In the genomic region with DNA sequence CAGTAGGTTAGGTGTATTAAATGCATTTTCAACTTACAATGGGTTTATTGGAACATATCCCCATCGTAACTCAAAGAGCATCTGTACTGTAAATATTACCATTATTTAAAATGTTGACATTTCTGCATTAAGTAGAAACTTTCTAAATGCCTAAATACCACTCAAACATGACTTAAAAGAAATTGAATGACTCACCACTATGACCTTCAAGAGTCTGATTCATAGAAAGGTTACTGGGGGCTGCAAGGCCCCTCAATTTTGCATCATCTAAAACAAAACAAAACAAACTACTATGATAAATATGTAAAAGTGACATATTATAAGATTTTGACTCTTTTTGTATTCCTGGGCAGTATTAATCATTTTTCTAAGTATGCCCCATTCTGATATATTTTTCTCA, we compare ENCODE assay signal across 19 cellular contexts.
A peak's percentile ranks its signal among the peaks of the same experiment; 100 is the strongest.
DNase-seq lines count a peak whose midpoint lies in the region; ATAC-seq and TF ChIP-seq lines count a peak whose summit lies in the region.
"Had no signal": no experiment of that assay in that cellular context is flagged by ENCODE, and none has a peak within 500 bp of the region (broad histone marks: within the 10 kb centered on the region; RNA-seq: fewer than 3 reads in every experiment).

No MANE protein-coding gene starts in this region.

- H3K4me3 ChIP-seq in fibroblast of mammary gland (ENCODE audit: control insufficient read depth, low read depth, low read length) = no peak overlapping the region

- no peak for TF ChIP-seq CTCF in fibroblast of mammary gland (conservative IDR thresholded peaks at IDR 0.05; ENCODE audit: control insufficient read depth, insufficient read depth, low read depth, low read length)

- no peak overlapping the region for H3K27ac Mint-ChIP-seq in stimulated activated naive CD8-positive, alpha-beta T cell treated with anti-CD3 and anti-CD28 coated beads, Interleukin-15, amount 100 ng/mL, for 72 hours
- H3K27ac Mint-ChIP-seq in stimulated activated effector memory CD8-positive, alpha-beta T cell treated with anti-CD3 and anti-CD28 coated beads, Interleukin-12 subunit alpha, Interleukin-12 subunit beta, amount 100 ng/mL, for 72 hours = no peak overlapping the region
- H3K27ac Mint-ChIP-seq: B cell; CD4-positive, alpha-beta T cell had no signal

- H3K9me3 Mint-ChIP-seq in stimulated activated naive CD8-positive, alpha-beta T cell treated with anti-CD3 and anti-CD28 coated beads, Interleukin-15, amount 100 ng/mL, for 72 hours = no peaks in the 10 kb centered on the region
- H3K9me3 Mint-ChIP-seq in stimulated activated effector memory CD8-positive, alpha-beta T cell treated with anti-CD3 and anti-CD28 coated beads, Interleukin-12 subunit alpha, Interleukin-12 subunit beta, amount 100 ng/mL, for 72 hours = no peaks in the 10 kb centered on the region
- H3K9me3 Mint-ChIP-seq: CD4-positive, alpha-beta T cell had no signal

- H3K36me3 Mint-ChIP-seq in stimulated activated effector memory CD8-positive, alpha-beta T cell treated with anti-CD3 and anti-CD28 coated beads, Interleukin-12 subunit alpha, Interleukin-12 subunit beta, amount 100 ng/mL, for 72 hours = peaks cover 31% of the 10 kb centered on the region

- peak; percentile 46 for ATAC-seq in stimulated activated naive CD8-positive, alpha-beta T cell treated with anti-CD3 and anti-CD28 coated beads, Interleukin-15, Interleukin-2, amounts not matched to agents 100 U/mL and 50 U/mL, for 24 hours
- ATAC-seq in stimulated activated naive CD8-positive, alpha-beta T cell treated with anti-CD3 and anti-CD28 coated beads, Interleukin-15, amount 100 ng/mL, for 72 hours = no peak
- peak; percentile 38; the same call in 1 of the 3 replicates for ATAC-seq in SK-N-SH treated with all-trans-retinoic acid at 6 μM for 48 hours
- no peak for ATAC-seq in stimulated activated effector memory CD8-positive, alpha-beta T cell treated with anti-CD3 and anti-CD28 coated beads, Interleukin-12 subunit alpha, Interleukin-12 subunit beta, amount 100 ng/mL, for 72 hours
- ATAC-seq: Panc1 had no signal

- no peak overlapping the region for H3K4me3 Mint-ChIP-seq in stimulated activated naive CD8-positive, alpha-beta T cell treated with anti-CD3 and anti-CD28 coated beads, Interleukin-15, amount 100 ng/mL, for 72 hours
- no peak overlapping the region for H3K4me3 Mint-ChIP-seq in stimulated activated effector memory CD8-positive, alpha-beta T cell treated with anti-CD3 and anti-CD28 coated beads, Interleukin-12 subunit alpha, Interleukin-12 subunit beta, amount 100 ng/mL, for 72 hours
- H3K4me3 Mint-ChIP-seq: B cell; CD4-positive, alpha-beta T cell had no signal

- no peak for DNase-seq in stimulated activated naive CD8-positive, alpha-beta T cell treated with anti-CD3 and anti-CD28 coated beads, Interleukin-15, Interleukin-2, amounts not matched to agents 100 U/mL and 50 U/mL, for 24 hours
- no peak for DNase-seq in stimulated activated naive CD8-positive, alpha-beta T cell treated with anti-CD3 and anti-CD28 coated beads, Interleukin-15, amount 100 ng/mL, for 72 hours
- DNase-seq in fibroblast of mammary gland (ENCODE audit: low read depth) (peak; percentile 20), NCI-H1694 (lab: John Stamatoyannopoulos, UW) (no peak), GM19238 (ENCODE audit: insufficient read length, low spot score) (no peak)
- no peak for DNase-seq in stimulated activated effector memory CD8-positive, alpha-beta T cell treated with anti-CD3 and anti-CD28 coated beads, Interleukin-12 subunit alpha, Interleukin-12 subunit beta, amount 100 ng/mL, for 72 hours (ENCODE audit: low spot score in 2 of 2)
- DNase-seq: ACHN; CD4-positive, alpha-beta T cell; DND-41; MM.1S; NCI-H1105 treated with DMSO at 0.1 percent for 48 hours; NCI-H1930; NCI-H2171; NCI-H446 treated with DMSO at 0.1 percent for 48 hours; NCI-H774; SHP77 treated with DMSO at 0.1 percent for 48 hours had no signal

- H3K4me1 Mint-ChIP-seq in stimulated activated naive CD8-positive, alpha-beta T cell treated with anti-CD3 and anti-CD28 coated beads, Interleukin-15, amount 100 ng/mL, for 72 hours = peaks cover 6% of the 10 kb centered on the region
- H3K4me1 Mint-ChIP-seq in stimulated activated effector memory CD8-positive, alpha-beta T cell treated with anti-CD3 and anti-CD28 coated beads, Interleukin-12 subunit alpha, Interleukin-12 subunit beta, amount 100 ng/mL, for 72 hours = peaks cover 10% of the 10 kb centered on the region

- no peaks in the 10 kb centered on the region for H3K27me3 Mint-ChIP-seq in stimulated activated naive CD8-positive, alpha-beta T cell treated with anti-CD3 and anti-CD28 coated beads, Interleukin-15, amount 100 ng/mL, for 72 hours
- H3K27me3 Mint-ChIP-seq: B cell; CD4-positive, alpha-beta T cell had no signal

TF ChIP-seq in SK-N-SH treated with all-trans-retinoic acid at 6 μM for 48 hours, 23 proteins besides CTCF, POLR2A, EP300 and RAD21:
- TF ChIP-seq ESRRG (CRISPR knock-in tag; IDR thresholded peaks at IDR 0.05) (no peak), ISL1 (CRISPR knock-in tag; IDR thresholded peaks at IDR 0.05) (peak; percentile 32; the same call in 1 of the 2 replicates), PPARA (CRISPR knock-in tag; IDR thresholded peaks at IDR 0.05; ENCODE audit: borderline replicate concordance) (no peak)
- TF ChIP-seq, protein P1, sequence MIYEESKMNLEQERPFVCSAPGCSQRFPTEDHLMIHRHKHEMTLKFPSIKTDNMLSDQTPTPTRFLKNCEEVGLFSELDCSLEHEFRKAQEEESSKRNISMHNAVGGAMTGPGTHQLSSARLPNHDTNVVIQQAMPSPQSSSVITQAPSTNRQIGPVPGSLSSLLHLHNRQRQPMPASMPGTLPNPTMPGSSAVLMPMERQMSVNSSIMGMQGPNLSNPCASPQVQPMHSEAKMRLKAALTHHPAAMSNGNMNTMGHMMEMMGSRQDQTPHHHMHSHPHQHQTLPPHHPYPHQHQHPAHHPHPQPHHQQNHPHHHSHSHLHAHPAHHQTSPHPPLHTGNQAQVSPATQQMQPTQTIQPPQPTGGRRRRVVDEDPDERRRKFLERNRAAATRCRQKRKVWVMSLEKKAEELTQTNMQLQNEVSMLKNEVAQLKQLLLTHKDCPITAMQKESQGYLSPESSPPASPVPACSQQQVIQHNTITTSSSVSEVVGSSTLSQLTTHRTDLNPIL (CRISPR knock-in tag; IDR thresholded peaks at IDR 0.05; ENCODE audit: low read depth) = no peak
TF ChIP-seq in SK-N-SH treated with all-trans-retinoic acid at 6 μM for 48 hours: peak in this region for 1.

Comparison
In these comparisons a context has a peak if more than half of its experiments do, and no peak if none do; other contexts are left out.
1. ATAC-seq: peak in stimulated activated naive CD8-positive, alpha-beta T cell treated with anti-CD3 and anti-CD28 coated beads, Interleukin-15, Interleukin-2, amounts not matched to agents 100 U/mL and 50 U/mL, for 24 hours (single experiment) and SK-N-SH treated with all-trans-retinoic acid at 6 μM for 48 hours (single experiment); none in stimulated activated naive CD8-positive, alpha-beta T cell treated with anti-CD3 and anti-CD28 coated beads, Interleukin-15, amount 100 ng/mL, for 72 hours (single experiment) and stimulated activated effector memory CD8-positive, alpha-beta T cell treated with anti-CD3 and anti-CD28 coated beads, Interleukin-12 subunit alpha, Interleukin-12 subunit beta, amount 100 ng/mL, for 72 hours (single experiment).